1 cellular context compared by ENCODE assay signal in the genomic region with DNA sequence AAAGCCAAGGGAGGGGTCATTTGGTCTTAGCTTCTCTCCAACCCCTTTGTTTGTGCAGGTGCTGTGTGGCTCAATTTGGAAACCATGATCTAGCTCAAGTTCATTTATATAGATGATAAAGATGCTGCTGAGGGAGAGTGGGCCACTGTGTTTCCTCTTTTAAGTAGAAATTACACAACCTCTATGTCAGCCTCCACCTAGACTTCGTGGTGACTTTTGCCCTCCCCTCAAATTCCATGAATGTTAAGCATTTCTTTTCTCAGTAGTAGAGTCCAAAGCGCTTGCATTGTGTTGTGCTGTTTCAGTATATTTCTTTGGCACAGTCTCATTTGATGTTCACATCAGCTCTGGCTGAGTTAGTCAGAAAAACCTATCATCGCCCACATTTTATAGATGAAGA.
TF ChIP-seq lines count a peak whose summit lies in the region.

No MANE protein-coding gene starts in this region.

TF ChIP-seq in HepG2, 621 proteins besides CTCF, POLR2A, EP300 and RAD21 (continued from another document and continues in another):
- TF ChIP-seq ZNF510 (CRISPR knock-in tag; IDR thresholded peaks at IDR 0.05; ENCODE audit: low read depth) (no peak), HNF4A (CRISPR knock-in tag; IDR thresholded peaks at IDR 0.05) (peak; percentile 79), ISX (CRISPR knock-in tag; conservative IDR thresholded peaks at IDR 0.05) (no peak), CEBPG (CRISPR knock-in tag; IDR thresholded peaks at IDR 0.05) (peak; percentile 80), SOX5 (CRISPR knock-in tag; IDR thresholded peaks at IDR 0.05; ENCODE audit: borderline replicate concordance) (peak; percentile 61; the same call in 1 of the 2 replicates), ZNF460 (CRISPR knock-in tag; IDR thresholded peaks at IDR 0.05; ENCODE audit: borderline replicate concordance) (no peak), RARA (CRISPR knock-in tag; IDR thresholded peaks at IDR 0.05) (peak; percentile 45), NR2F6 (IDR thresholded peaks at IDR 0.05) (peak; percentile 62), NR2F6 (CRISPR knock-in tag; IDR thresholded peaks at IDR 0.05) (peak; percentile 71), FOSL2 (CRISPR knock-in tag; IDR thresholded peaks at IDR 0.05) (peak; percentile 21; the same call in 1 of the 2 replicates), SOX6 (IDR thresholded peaks at IDR 0.05) (no peak), SOX6 (CRISPR knock-in tag; IDR thresholded peaks at IDR 0.05) (peak; percentile 69), LCORL (IDR thresholded peaks at IDR 0.05) (no peak), LCORL (CRISPR knock-in tag; IDR thresholded peaks at IDR 0.05) (peak; percentile 64), POGZ (CRISPR knock-in tag; IDR thresholded peaks at IDR 0.05) (peak; percentile 28; the same call in 1 of the 2 replicates), NR2F2 (IDR thresholded peaks at IDR 0.05; ENCODE audit: borderline replicate concordance, low read depth) (peak; percentile 20; the same call in 1 of the 2 replicates), ISL2 (CRISPR knock-in tag; IDR thresholded peaks at IDR 0.05) (0 out of 2 replicates have a peak, but pooled peaks have one; percentile 46), NCOR1 (IDR thresholded peaks at IDR 0.05; ENCODE audit: borderline replicate concordance, low read length) (peak; percentile 68; the same call in 1 of the 2 replicates), HMG20A (CRISPR knock-in tag; IDR thresholded peaks at IDR 0.05; ENCODE audit: borderline replicate concordance) (peak; percentile 38; the same call in 1 of the 2 replicates), HDAC2 (CRISPR knock-in tag; IDR thresholded peaks at IDR 0.05) (peak; percentile 58), ZBTB1 (CRISPR knock-in tag; IDR thresholded peaks at IDR 0.05; ENCODE audit: borderline replicate concordance) (no peak), ZNF331 (CRISPR knock-in tag; IDR thresholded peaks at IDR 0.05) (peak; percentile 33; the same call in 1 of the 2 replicates), TP53 (CRISPR knock-in tag; conservative IDR thresholded peaks at IDR 0.05) (no peak), CEBPB (IDR thresholded peaks at IDR 0.05; ENCODE audit: borderline replicate concordance, low read depth, low read length) (peak; percentile 87), FOXA3 (CRISPR knock-in tag; IDR thresholded peaks at IDR 0.05) (peak; percentile 14; the same call in 1 of the 2 replicates), CREM (IDR thresholded peaks at IDR 0.05) (peak; percentile 39; the same call in 1 of the 2 replicates), CREM (CRISPR knock-in tag; IDR thresholded peaks at IDR 0.05) (no peak), TARDBP (CRISPR knock-in tag; IDR thresholded peaks at IDR 0.05) (0 out of 2 replicates have a peak, but pooled peaks have one; percentile 19), TEAD3 (CRISPR knock-in tag; optimal IDR thresholded peaks at IDR 0.05; ENCODE audit: borderline replicate concordance) (peak; percentile 98)
- TF ChIP-seq, protein P1, sequence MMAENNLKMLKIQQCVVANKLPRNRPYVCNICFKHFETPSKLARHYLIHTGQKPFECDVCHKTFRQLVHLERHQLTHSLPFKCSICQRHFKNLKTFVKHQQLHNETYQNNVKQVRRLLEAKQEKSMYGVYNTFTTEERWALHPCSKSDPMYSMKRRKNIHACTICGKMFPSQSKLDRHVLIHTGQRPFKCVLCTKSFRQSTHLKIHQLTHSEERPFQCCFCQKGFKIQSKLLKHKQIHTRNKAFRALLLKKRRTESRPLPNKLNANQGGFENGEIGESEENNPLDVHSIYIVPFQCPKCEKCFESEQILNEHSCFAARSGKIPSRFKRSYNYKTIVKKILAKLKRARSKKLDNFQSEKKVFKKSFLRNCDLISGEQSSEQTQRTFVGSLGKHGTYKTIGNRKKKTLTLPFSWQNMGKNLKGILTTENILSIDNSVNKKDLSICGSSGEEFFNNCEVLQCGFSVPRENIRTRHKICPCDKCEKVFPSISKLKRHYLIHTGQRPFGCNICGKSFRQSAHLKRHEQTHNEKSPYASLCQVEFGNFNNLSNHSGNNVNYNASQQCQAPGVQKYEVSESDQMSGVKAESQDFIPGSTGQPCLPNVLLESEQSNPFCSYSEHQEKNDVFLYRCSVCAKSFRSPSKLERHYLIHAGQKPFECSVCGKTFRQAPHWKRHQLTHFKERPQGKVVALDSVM (CRISPR knock-in tag; IDR thresholded peaks at IDR 0.05), result peak; percentile 22; the same call in 1 of the 2 replicates
- TF ChIP-seq, protein P2, sequence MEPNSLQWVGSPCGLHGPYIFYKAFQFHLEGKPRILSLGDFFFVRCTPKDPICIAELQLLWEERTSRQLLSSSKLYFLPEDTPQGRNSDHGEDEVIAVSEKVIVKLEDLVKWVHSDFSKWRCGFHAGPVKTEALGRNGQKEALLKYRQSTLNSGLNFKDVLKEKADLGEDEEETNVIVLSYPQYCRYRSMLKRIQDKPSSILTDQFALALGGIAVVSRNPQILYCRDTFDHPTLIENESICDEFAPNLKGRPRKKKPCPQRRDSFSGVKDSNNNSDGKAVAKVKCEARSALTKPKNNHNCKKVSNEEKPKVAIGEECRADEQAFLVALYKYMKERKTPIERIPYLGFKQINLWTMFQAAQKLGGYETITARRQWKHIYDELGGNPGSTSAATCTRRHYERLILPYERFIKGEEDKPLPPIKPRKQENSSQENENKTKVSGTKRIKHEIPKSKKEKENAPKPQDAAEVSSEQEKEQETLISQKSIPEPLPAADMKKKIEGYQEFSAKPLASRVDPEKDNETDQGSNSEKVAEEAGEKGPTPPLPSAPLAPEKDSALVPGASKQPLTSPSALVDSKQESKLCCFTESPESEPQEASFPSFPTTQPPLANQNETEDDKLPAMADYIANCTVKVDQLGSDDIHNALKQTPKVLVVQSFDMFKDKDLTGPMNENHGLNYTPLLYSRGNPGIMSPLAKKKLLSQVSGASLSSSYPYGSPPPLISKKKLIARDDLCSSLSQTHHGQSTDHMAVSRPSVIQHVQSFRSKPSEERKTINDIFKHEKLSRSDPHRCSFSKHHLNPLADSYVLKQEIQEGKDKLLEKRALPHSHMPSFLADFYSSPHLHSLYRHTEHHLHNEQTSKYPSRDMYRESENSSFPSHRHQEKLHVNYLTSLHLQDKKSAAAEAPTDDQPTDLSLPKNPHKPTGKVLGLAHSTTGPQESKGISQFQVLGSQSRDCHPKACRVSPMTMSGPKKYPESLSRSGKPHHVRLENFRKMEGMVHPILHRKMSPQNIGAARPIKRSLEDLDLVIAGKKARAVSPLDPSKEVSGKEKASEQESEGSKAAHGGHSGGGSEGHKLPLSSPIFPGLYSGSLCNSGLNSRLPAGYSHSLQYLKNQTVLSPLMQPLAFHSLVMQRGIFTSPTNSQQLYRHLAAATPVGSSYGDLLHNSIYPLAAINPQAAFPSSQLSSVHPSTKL (CRISPR knock-in tag; IDR thresholded peaks at IDR 0.05), result peak; percentile 77
- TF ChIP-seq, protein P3, sequence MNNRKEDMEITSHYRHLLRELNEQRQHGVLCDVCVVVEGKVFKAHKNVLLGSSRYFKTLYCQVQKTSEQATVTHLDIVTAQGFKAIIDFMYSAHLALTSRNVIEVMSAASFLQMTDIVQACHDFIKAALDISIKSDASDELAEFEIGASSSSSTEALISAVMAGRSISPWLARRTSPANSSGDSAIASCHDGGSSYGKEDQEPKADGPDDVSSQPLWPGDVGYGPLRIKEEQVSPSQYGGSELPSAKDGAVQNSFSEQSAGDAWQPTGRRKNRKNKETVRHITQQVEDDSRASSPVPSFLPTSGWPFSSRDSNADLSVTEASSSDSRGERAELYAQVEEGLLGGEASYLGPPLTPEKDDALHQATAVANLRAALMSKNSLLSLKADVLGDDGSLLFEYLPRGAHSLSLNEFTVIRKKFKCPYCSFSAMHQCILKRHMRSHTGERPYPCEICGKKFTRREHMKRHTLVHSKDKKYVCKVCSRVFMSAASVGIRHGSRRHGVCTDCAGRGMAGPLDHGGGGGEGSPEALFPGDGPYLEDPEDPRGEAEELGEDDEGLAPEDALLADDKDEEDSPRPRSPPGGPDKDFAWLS (CRISPR knock-in tag; IDR thresholded peaks at IDR 0.05; ENCODE audit: borderline replicate concordance), result no peak
- TF ChIP-seq, protein P4, sequence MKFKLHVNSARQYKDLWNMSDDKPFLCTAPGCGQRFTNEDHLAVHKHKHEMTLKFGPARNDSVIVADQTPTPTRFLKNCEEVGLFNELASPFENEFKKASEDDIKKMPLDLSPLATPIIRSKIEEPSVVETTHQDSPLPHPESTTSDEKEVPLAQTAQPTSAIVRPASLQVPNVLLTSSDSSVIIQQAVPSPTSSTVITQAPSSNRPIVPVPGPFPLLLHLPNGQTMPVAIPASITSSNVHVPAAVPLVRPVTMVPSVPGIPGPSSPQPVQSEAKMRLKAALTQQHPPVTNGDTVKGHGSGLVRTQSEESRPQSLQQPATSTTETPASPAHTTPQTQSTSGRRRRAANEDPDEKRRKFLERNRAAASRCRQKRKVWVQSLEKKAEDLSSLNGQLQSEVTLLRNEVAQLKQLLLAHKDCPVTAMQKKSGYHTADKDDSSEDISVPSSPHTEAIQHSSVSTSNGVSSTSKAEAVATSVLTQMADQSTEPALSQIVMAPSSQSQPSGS (CRISPR knock-in tag; IDR thresholded peaks at IDR 0.05), result peak; percentile 35; the same call in 1 of the 2 replicates
- TF ChIP-seq, protein P5, sequence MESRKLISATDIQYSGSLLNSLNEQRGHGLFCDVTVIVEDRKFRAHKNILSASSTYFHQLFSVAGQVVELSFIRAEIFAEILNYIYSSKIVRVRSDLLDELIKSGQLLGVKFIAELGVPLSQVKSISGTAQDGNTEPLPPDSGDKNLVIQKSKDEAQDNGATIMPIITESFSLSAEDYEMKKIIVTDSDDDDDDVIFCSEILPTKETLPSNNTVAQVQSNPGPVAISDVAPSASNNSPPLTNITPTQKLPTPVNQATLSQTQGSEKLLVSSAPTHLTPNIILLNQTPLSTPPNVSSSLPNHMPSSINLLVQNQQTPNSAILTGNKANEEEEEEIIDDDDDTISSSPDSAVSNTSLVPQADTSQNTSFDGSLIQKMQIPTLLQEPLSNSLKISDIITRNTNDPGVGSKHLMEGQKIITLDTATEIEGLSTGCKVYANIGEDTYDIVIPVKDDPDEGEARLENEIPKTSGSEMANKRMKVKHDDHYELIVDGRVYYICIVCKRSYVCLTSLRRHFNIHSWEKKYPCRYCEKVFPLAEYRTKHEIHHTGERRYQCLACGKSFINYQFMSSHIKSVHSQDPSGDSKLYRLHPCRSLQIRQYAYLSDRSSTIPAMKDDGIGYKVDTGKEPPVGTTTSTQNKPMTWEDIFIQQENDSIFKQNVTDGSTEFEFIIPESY (CRISPR knock-in tag; IDR thresholded peaks at IDR 0.05), result peak; percentile 40; the same call in 1 of the 2 replicates
- TF ChIP-seq, protein P6, sequence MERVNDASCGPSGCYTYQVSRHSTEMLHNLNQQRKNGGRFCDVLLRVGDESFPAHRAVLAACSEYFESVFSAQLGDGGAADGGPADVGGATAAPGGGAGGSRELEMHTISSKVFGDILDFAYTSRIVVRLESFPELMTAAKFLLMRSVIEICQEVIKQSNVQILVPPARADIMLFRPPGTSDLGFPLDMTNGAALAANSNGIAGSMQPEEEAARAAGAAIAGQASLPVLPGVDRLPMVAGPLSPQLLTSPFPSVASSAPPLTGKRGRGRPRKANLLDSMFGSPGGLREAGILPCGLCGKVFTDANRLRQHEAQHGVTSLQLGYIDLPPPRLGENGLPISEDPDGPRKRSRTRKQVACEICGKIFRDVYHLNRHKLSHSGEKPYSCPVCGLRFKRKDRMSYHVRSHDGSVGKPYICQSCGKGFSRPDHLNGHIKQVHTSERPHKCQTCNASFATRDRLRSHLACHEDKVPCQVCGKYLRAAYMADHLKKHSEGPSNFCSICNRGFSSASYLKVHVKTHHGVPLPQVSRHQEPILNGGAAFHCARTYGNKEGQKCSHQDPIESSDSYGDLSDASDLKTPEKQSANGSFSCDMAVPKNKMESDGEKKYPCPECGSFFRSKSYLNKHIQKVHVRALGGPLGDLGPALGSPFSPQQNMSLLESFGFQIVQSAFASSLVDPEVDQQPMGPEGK (CRISPR knock-in tag; IDR thresholded peaks at IDR 0.05), result peak; percentile 45
- TF ChIP-seq, protein P7, sequence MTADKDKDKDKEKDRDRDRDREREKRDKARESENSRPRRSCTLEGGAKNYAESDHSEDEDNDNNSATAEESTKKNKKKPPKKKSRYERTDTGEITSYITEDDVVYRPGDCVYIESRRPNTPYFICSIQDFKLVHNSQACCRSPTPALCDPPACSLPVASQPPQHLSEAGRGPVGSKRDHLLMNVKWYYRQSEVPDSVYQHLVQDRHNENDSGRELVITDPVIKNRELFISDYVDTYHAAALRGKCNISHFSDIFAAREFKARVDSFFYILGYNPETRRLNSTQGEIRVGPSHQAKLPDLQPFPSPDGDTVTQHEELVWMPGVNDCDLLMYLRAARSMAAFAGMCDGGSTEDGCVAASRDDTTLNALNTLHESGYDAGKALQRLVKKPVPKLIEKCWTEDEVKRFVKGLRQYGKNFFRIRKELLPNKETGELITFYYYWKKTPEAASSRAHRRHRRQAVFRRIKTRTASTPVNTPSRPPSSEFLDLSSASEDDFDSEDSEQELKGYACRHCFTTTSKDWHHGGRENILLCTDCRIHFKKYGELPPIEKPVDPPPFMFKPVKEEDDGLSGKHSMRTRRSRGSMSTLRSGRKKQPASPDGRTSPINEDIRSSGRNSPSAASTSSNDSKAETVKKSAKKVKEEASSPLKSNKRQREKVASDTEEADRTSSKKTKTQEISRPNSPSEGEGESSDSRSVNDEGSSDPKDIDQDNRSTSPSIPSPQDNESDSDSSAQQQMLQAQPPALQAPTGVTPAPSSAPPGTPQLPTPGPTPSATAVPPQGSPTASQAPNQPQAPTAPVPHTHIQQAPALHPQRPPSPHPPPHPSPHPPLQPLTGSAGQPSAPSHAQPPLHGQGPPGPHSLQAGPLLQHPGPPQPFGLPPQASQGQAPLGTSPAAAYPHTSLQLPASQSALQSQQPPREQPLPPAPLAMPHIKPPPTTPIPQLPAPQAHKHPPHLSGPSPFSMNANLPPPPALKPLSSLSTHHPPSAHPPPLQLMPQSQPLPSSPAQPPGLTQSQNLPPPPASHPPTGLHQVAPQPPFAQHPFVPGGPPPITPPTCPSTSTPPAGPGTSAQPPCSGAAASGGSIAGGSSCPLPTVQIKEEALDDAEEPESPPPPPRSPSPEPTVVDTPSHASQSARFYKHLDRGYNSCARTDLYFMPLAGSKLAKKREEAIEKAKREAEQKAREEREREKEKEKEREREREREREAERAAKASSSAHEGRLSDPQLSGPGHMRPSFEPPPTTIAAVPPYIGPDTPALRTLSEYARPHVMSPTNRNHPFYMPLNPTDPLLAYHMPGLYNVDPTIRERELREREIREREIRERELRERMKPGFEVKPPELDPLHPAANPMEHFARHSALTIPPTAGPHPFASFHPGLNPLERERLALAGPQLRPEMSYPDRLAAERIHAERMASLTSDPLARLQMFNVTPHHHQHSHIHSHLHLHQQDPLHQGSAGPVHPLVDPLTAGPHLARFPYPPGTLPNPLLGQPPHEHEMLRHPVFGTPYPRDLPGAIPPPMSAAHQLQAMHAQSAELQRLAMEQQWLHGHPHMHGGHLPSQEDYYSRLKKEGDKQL (CRISPR knock-in tag; IDR thresholded peaks at IDR 0.05; ENCODE audit: low read depth), result no peak
- TF ChIP-seq, protein P8, sequence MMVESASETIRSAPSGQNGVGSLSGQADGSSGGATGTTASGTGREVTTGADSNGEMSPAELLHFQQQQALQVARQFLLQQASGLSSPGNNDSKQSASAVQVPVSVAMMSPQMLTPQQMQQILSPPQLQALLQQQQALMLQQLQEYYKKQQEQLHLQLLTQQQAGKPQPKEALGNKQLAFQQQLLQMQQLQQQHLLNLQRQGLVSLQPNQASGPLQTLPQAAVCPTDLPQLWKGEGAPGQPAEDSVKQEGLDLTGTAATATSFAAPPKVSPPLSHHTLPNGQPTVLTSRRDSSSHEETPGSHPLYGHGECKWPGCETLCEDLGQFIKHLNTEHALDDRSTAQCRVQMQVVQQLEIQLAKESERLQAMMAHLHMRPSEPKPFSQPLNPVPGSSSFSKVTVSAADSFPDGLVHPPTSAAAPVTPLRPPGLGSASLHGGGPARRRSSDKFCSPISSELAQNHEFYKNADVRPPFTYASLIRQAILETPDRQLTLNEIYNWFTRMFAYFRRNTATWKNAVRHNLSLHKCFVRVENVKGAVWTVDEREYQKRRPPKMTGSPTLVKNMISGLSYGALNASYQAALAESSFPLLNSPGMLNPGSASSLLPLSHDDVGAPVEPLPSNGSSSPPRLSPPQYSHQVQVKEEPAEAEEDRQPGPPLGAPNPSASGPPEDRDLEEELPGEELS (CRISPR knock-in tag; IDR thresholded peaks at IDR 0.05), result 0 out of 2 replicates have a peak, but pooled peaks have one; percentile 28
